Comparison of ENCODE assay signal across 8 cellular contexts in the genomic region with DNA sequence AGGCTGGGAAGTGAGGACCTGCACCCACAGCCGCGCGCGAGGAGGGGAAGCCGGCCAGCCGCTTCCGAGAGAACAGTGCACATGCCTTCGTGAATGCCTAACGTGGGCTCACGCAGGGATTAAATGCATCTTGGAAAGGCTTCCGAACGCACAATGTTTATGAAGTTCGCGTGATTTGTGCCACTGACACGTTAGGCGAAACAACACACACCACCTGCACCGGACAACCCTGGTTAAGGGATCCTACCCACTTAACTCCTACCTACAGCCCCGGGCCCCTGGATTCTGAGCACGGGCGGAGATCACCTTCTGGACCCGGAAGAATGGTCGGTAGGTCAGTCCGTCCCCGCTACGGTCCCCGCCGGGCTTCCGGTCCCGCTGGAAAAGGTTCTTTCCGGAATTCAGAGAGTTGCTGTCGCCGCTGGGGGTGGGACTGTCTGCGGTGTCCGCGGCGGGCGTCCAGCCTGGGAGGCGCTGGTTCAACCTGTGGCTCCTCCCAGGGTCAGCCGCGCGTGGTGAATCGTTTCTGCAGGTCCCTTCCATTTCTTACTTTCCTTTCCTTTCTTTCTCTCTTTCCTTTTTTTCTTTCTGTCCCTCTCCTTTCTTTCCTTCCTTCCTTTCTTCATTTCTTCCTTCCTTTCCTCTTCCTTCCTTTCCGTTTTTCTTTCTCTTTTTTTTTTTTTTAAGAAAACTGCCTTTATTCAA. TPM values are rescaled to one million over a fixed set of nuclear protein-coding genes. Genes with fewer than 3 reads are reported as not detected.
DNase-seq lines count a peak whose midpoint lies in the region; ATAC-seq and TF ChIP-seq lines count a peak whose summit lies in the region.

A gene with protein sequence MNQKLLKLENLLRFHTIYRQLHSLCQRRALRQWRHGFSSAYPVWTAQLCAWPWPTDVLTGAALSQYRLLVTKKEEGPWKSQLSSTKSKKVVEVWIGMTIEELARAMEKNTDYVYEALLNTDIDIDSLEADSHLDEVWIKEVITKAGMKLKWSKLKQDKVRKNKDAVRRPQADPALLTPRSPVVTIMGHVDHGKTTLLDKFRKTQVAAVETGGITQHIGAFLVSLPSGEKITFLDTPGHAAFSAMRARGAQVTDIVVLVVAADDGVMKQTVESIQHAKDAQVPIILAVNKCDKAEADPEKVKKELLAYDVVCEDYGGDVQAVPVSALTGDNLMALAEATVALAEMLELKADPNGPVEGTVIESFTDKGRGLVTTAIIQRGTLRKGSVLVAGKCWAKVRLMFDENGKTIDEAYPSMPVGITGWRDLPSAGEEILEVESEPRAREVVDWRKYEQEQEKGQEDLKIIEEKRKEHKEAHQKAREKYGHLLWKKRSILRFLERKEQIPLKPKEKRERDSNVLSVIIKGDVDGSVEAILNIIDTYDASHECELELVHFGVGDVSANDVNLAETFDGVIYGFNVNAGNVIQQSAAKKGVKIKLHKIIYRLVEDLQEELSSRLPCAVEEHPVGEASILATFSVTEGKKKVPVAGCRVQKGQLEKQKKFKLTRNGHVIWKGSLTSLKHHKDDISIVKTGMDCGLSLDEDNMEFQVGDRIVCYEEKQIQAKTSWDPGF (minus strand): TSS at position 325 of the 705 bp plus-strand sequence. CDS start 5,373 bp downstream, outside the sequence.

- POLR2A ChIA-PET in PC-3 (lab: Charles Lee; ENCODE audit: unreplicated experiment): no interaction called here

- H3K9me2 ChIP-seq in PC-3 (replicated peaks; ENCODE audit: low read length): no peaks in the 10 kb centered on the region

- peaks cover 22% of the 10 kb centered on the region for H3K79me2 ChIP-seq in PC-3 (ENCODE audit: low read length)

- peak within 1 kb of the TSS; percentile 91 for H3K9ac ChIP-seq in PC-3 (ENCODE audit: low read length)
- peak within 1 kb of the TSS; percentile 97 to 98 for H3K9ac ChIP-seq in mucosa of rectum (ENCODE audit: low read depth in 1 of 2, low read length in 2 of 2)

- DNase-seq in DMS53 (lab: John Stamatoyannopoulos, UW) (peak; percentile 99), PC-3 (peak; percentile 97), activated T-cell treated with anti-CD3 and anti-CD28 coated beads for 48 hours (ENCODE audit: low read depth) (peak; percentile 90), epithelial cell of proximal tubule (ENCODE audit: low read depth) (peak; percentile 62)
- DNase-seq in stimulated activated CD8-positive, alpha-beta memory T cell treated with anti-CD3 and anti-CD28 coated beads, Interleukin-4, amount 100 ng/mL, for 48 hours: peak; percentile 96

- CTCF ChIA-PET in PC-3 (lab: Charles Lee): no interaction called here

- no TSS peak for BruUV-seq in PC-3 (replicated peaks; lab: Mats Ljungman, UMichigan)

- H3K36me3 ChIP-seq in PC-3 (ENCODE audit: low read depth, low read length): peaks cover 7% of the 10 kb centered on the region
- peaks cover 8 to 10% of the 10 kb centered on the region in 2 donors for H3K36me3 ChIP-seq in mucosa of rectum (ENCODE audit: control insufficient read depth in 2 of 2, insufficient read depth in 2 of 2, low read length in 2 of 2)

- H3K4me1 ChIP-seq in PC-3 (ENCODE audit: insufficient read depth, low read length) (peaks cover 12% of the 10 kb centered on the region), mucosa of rectum (ENCODE audit: control insufficient read depth in 2 of 2, insufficient read depth in 2 of 2, low read length in 2 of 2) (peaks cover 7 to 14% of the 10 kb centered on the region in 2 donors)

- peak within 1 kb of the TSS; percentile 95 for H3K4me2 ChIP-seq in PC-3 (ENCODE audit: low read length)

- H2AFZ ChIP-seq in PC-3 (ENCODE audit: low read length): peak within 1 kb of the TSS; percentile 95

- H3K4me3 ChIP-seq in PC-3 (ENCODE audit: low read length) (peak within 1 kb of the TSS; percentile 90), epithelial cell of proximal tubule (ENCODE audit: low read depth, low read length) (peak within 1 kb of the TSS; percentile 96), mucosa of rectum (ENCODE audit: low read length in 2 of 2) (peak within 1 kb of the TSS; percentile 96 to 100)

- H3K27me3 ChIP-seq in PC-3 (ENCODE audit: low read length) (no peaks in the 10 kb centered on the region), mucosa of rectum (ENCODE audit: control insufficient read depth in 2 of 2, insufficient read depth in 2 of 2, low read length in 2 of 2) (no peaks in the 10 kb centered on the region)

- intact Hi-C loops in PC-3 (cut with micrococcal nuclease): loop anchor here (1.0 to 2.0 kb wide), 2 partner anchors 13 to 164 kb away; no protein-coding TSS in a partner anchor

- peak; percentile 19; the same call in 1 of the 2 replicates for TF ChIP-seq RAD21 in Ishikawa (IDR thresholded peaks at IDR 0.05; ENCODE audit: low read depth)

- H3K27ac ChIP-seq in PC-3 (ENCODE audit: low read length) (peak within 1 kb of the TSS; percentile 57), mucosa of rectum (ENCODE audit: low read depth in 2 of 2, low read length in 2 of 2) (peak within 1 kb of the TSS; percentile 92 to 95)

- TF ChIP-seq EP300 in Ishikawa (IDR thresholded peaks at IDR 0.05; ENCODE audit: borderline replicate concordance): peak; percentile 48; the same call in 1 of the 2 replicates

- TF ChIP-seq CTCF in PC-3 (conservative IDR thresholded peaks at IDR 0.05; ENCODE audit: low read depth, low read length) (no peak), epithelial cell of proximal tubule (conservative IDR thresholded peaks at IDR 0.05; ENCODE audit: low read depth, low read length) (no peak)

- H4K20me1 ChIP-seq in PC-3 (ENCODE audit: low read length): no peaks in the 10 kb centered on the region

- H3F3A ChIP-seq in PC-3 (ENCODE audit: low read length, unreplicated experiment): no peaks in the 10 kb centered on the region

- ATAC-seq in GM21576 (IDR thresholded peaks at IDR 0.05; ENCODE audit: unreplicated experiment) (peak; percentile 98), PC-3 (peak; percentile 98)

- no peaks in the 10 kb centered on the region for H3K9me3 ChIP-seq in PC-3 (ENCODE audit: low read length)
- no peaks in the 10 kb centered on the region for H3K9me3 ChIP-seq in mucosa of rectum (ENCODE audit: control insufficient read depth in 2 of 2, low read length in 2 of 2)

TF ChIP-seq in Ishikawa, 13 proteins besides CTCF, POLR2A, EP300 and RAD21:
- TF ChIP-seq YY1 (IDR thresholded peaks at IDR 0.05; ENCODE audit: low read depth) (peak; percentile 82), FOXM1 (IDR thresholded peaks at IDR 0.05; ENCODE audit: borderline replicate concordance, low read depth) (no peak; the same call in 1 of the 2 replicates), CREB1 (IDR thresholded peaks at IDR 0.05; ENCODE audit: low read depth) (no peak), EGR1 (IDR thresholded peaks at IDR 0.05) (no peak), CEBPB (IDR thresholded peaks at IDR 0.05) (peak; percentile 26; the same call in 1 of the 2 replicates), NFIC (IDR thresholded peaks at IDR 0.05) (no peak; the same call in none of the 2 replicates), ZBTB7A (IDR thresholded peaks at IDR 0.05; ENCODE audit: low read depth) (no peak), TCF12 (IDR thresholded peaks at IDR 0.05; ENCODE audit: low read depth) (peak; percentile 76; the same call in 1 of the 2 replicates), TAF1 (IDR thresholded peaks at IDR 0.05; ENCODE audit: low read depth) (peak; percentile 94), TEAD4 (IDR thresholded peaks at IDR 0.05) (peak; percentile 64)
- TF ChIP-seq, protein P1, sequence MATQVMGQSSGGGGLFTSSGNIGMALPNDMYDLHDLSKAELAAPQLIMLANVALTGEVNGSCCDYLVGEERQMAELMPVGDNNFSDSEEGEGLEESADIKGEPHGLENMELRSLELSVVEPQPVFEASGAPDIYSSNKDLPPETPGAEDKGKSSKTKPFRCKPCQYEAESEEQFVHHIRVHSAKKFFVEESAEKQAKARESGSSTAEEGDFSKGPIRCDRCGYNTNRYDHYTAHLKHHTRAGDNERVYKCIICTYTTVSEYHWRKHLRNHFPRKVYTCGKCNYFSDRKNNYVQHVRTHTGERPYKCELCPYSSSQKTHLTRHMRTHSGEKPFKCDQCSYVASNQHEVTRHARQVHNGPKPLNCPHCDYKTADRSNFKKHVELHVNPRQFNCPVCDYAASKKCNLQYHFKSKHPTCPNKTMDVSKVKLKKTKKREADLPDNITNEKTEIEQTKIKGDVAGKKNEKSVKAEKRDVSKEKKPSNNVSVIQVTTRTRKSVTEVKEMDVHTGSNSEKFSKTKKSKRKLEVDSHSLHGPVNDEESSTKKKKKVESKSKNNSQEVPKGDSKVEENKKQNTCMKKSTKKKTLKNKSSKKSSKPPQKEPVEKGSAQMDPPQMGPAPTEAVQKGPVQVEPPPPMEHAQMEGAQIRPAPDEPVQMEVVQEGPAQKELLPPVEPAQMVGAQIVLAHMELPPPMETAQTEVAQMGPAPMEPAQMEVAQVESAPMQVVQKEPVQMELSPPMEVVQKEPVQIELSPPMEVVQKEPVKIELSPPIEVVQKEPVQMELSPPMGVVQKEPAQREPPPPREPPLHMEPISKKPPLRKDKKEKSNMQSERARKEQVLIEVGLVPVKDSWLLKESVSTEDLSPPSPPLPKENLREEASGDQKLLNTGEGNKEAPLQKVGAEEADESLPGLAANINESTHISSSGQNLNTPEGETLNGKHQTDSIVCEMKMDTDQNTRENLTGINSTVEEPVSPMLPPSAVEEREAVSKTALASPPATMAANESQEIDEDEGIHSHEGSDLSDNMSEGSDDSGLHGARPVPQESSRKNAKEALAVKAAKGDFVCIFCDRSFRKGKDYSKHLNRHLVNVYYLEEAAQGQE (IDR thresholded peaks at IDR 0.05; ENCODE audit: low read depth): no peak
- TF ChIP-seq, protein P2, sequence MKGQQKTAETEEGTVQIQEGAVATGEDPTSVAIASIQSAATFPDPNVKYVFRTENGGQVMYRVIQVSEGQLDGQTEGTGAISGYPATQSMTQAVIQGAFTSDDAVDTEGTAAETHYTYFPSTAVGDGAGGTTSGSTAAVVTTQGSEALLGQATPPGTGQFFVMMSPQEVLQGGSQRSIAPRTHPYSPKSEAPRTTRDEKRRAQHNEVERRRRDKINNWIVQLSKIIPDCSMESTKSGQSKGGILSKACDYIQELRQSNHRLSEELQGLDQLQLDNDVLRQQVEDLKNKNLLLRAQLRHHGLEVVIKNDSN (IDR thresholded peaks at IDR 0.05): peak; percentile 64
- TF ChIP-seq, protein P3, sequence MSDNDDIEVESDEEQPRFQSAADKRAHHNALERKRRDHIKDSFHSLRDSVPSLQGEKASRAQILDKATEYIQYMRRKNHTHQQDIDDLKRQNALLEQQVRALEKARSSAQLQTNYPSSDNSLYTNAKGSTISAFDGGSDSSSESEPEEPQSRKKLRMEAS (IDR thresholded peaks at IDR 0.05): peak; percentile 89

RNA-seq across cellular contexts. Expression of the gene that starts here (rescaled TPM):
- 46.5 and 49.6 TPM in 2 replicates for total RNA-seq in PC-3 (2014; rRNA removed)
- 22.7 and 27.8 TPM in 2 replicates for total RNA-seq in epithelial cell of proximal tubule

Comparison
In these comparisons a context has a peak if more than half of its experiments do, and no peak if none do; other contexts are left out.
1. Peak in every context shown above with its lines: DNase-seq, ATAC-seq, H3K4me3 ChIP-seq and H3K27ac ChIP-seq.